Comparison of ENCODE assay signal across 19 cellular contexts in the genomic region with DNA sequence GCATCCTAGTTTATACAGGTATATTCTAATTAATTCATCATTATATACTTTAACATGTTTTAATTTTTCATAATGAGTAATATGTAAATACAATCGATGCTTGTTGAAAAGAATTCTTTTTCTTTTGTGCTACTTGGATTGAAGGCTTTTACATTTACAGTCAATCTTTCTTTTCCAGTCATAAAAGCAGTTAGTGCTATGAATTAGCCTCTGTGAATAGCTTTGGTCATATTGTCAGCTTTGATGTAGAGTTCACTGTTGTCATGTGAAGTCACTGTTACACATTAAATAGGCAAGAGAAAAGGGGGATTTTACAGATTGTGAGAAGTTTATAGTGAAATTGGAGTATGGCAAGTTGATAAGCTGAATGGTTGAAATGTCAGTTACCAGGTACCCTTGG.
DNase-seq lines count a peak whose midpoint lies in the region; ATAC-seq, FAIRE-seq and TF ChIP-seq lines count a peak whose summit lies in the region.
"Had no signal": no experiment of that assay in that cellular context is flagged by ENCODE, and none has a peak within 500 bp of the region (broad histone marks: within the 10 kb centered on the region; RNA-seq: fewer than 3 reads in every experiment).

No MANE protein-coding gene starts in this region.

- TF ChIP-seq POLR2A in breast epithelium (IDR thresholded peaks at IDR 0.05) (no peak), GM12892 (IDR thresholded peaks at IDR 0.05; ENCODE audit: low read depth, low read length) (no peak)

- H4K20me1 ChIP-seq in neural progenitor cell (ENCODE audit: low read depth) = no peaks in the 10 kb centered on the region

- H3K36me3 Mint-ChIP-seq in MCF 10A (ENCODE audit: insufficient read depth, unreplicated experiment) = peaks cover 17% of the 10 kb centered on the region
- H3K36me3 Mint-ChIP-seq in activated naive CD8-positive, alpha-beta T cell treated with anti-CD3 and anti-CD28 coated beads, Interleukin-2, amount 50 U/mL, for 24 hours (ENCODE audit: low read depth) = peaks cover 54% of the 10 kb centered on the region
- H3K36me3 Mint-ChIP-seq in neural progenitor cell = peaks cover 24% of the 10 kb centered on the region
- H3K36me3 Mint-ChIP-seq: CD4-positive, CD25-positive, alpha-beta regulatory T cell had no signal

- no peak overlapping the region for H3K27ac Mint-ChIP-seq in MCF 10A (ENCODE audit: low read depth, unreplicated experiment)
- H3K27ac Mint-ChIP-seq in activated naive CD8-positive, alpha-beta T cell treated with anti-CD3 and anti-CD28 coated beads, Interleukin-2, amount 50 U/mL, for 24 hours = peak overlapping the region; percentile 40
- peak overlapping the region; percentile 55 for H3K27ac Mint-ChIP-seq in neural progenitor cell
- H3K27ac Mint-ChIP-seq: GM23338 had no signal

- H3K27me3 Mint-ChIP-seq in MCF 10A (ENCODE audit: insufficient read depth, unreplicated experiment) (no peaks in the 10 kb centered on the region), neural progenitor cell (ENCODE audit: insufficient read depth, low read depth) (no peaks in the 10 kb centered on the region)
- H3K27me3 Mint-ChIP-seq in activated naive CD8-positive, alpha-beta T cell treated with anti-CD3 and anti-CD28 coated beads, Interleukin-2, amount 50 U/mL, for 24 hours = no peaks in the 10 kb centered on the region
- H3K27me3 Mint-ChIP-seq: CD4-positive, CD25-positive, alpha-beta regulatory T cell had no signal

- H3K4me3 ChIP-seq in breast epithelium (no peak overlapping the region), neural progenitor cell (no peak overlapping the region), mucosa of descending colon (no peak overlapping the region)
- H3K4me3 ChIP-seq: GM23338, K562 had no signal

- DNase-seq in MCF 10A (ENCODE audit: unreplicated experiment) (no peak), breast epithelium (ENCODE audit: low spot score in 2 of 2) (no peak), GM12892 (ENCODE audit: insufficient read length) (no peak), neural progenitor cell (ENCODE audit: low spot score) (no peak), NCI-H1092 (lab: John Stamatoyannopoulos, UW) (no peak), mucosa of descending colon (no peak)
- no peak for DNase-seq in activated naive CD8-positive, alpha-beta T cell treated with anti-CD3 and anti-CD28 coated beads, Interleukin-2, amount 50 U/mL, for 24 hours
- DNase-seq: ACHN; CD4-positive, CD25-positive, alpha-beta regulatory T cell; DMS79 treated with DMSO at 0.1 percent for 48 hours; GDM1; NCI-H1048; NCI-H345; PC-3 had no signal

- H3K27ac ChIP-seq in breast epithelium (no peak overlapping the region), neural progenitor cell (no peak overlapping the region)

- POLR2A ChIA-PET in MCF 10A (lab: Yijun Ruan, JAX) = interaction anchor here (0.9 to 6.9 kb wide), 2 partner anchors 72 to 141 kb away, joined by 3 to 89 read pairs; a partner anchor contains a TSS

- no peak overlapping the region for H3K9ac ChIP-seq in neural progenitor cell

- no peaks in the 10 kb centered on the region for H3K4me1 ChIP-seq in breast epithelium
- H3K4me1 ChIP-seq in neural progenitor cell = peaks cover 17% of the 10 kb centered on the region
- H3K4me1 ChIP-seq in mucosa of descending colon (ENCODE audit: low read depth) = peaks cover 14% of the 10 kb centered on the region

- H3K36me3 ChIP-seq in breast epithelium (no peaks in the 10 kb centered on the region), neural progenitor cell (no peaks in the 10 kb centered on the region), mucosa of descending colon (ENCODE audit: low read depth) (no peaks in the 10 kb centered on the region)

- no TSS peak for BruUV-seq in MCF 10A (replicated peaks; lab: Mats Ljungman, UMichigan)

- H3K4me1 Mint-ChIP-seq in MCF 10A (ENCODE audit: insufficient read depth, unreplicated experiment) (peaks cover 30% of the 10 kb centered on the region), neural progenitor cell (peaks cover 51% of the 10 kb centered on the region)
- peaks cover 73% of the 10 kb centered on the region for H3K4me1 Mint-ChIP-seq in activated naive CD8-positive, alpha-beta T cell treated with anti-CD3 and anti-CD28 coated beads, Interleukin-2, amount 50 U/mL, for 24 hours

- ATAC-seq in activated naive CD8-positive, alpha-beta T cell treated with anti-CD3 and anti-CD28 coated beads, Interleukin-2, amount 50 U/mL, for 24 hours = no peak
- ATAC-seq in mucosa of descending colon = no peak
- ATAC-seq: GM23338, K562, PC-3, Right ventricle myocardium inferior had no signal

- intact Hi-C loops in MCF 10A (cut with micrococcal nuclease) = no loop called here
- intact Hi-C loops in breast epithelium (cut with DNase I; ENCODE audit: low total_unique reads) = loop anchor here (10.0 kb wide), 1 partner anchor 141 kb away; a partner anchor contains a TSS
- intact Hi-C loops in mucosa of descending colon (cut with DNase I, micrococcal nuclease) = loop anchor here (5.0 to 10.0 kb wide), 3 partner anchors 69 to 364 kb away; no protein-coding TSS in a partner anchor

- FAIRE-seq in GM12892 (lab: Jason Lieb, UNC) = peak; percentile 14
- FAIRE-seq: D721Med, HTR-8/SVneo, K562 had no signal

- no peaks in the 10 kb centered on the region for H3K27me3 ChIP-seq in breast epithelium
- H3K27me3 ChIP-seq in neural progenitor cell = no peaks in the 10 kb centered on the region

- no peaks in the 10 kb centered on the region for H3K9me3 Mint-ChIP-seq in MCF 10A (ENCODE audit: unreplicated experiment)
- H3K9me3 Mint-ChIP-seq in activated naive CD8-positive, alpha-beta T cell treated with anti-CD3 and anti-CD28 coated beads, Interleukin-2, amount 50 U/mL, for 24 hours = peaks cover 4% of the 10 kb centered on the region
- H3K9me3 Mint-ChIP-seq in neural progenitor cell = peaks cover 19% of the 10 kb centered on the region
- H3K9me3 Mint-ChIP-seq: CD4-positive, CD25-positive, alpha-beta regulatory T cell; GM23338 had no signal

- TF ChIP-seq CTCF in MCF 10A (IDR thresholded peaks at IDR 0.05; ENCODE audit: unreplicated experiment) = no peak
- no peak for TF ChIP-seq CTCF in breast epithelium (IDR thresholded peaks at IDR 0.05)
- no peak for TF ChIP-seq CTCF in neural progenitor cell (IDR thresholded peaks at IDR 0.05)
- no peak for TF ChIP-seq CTCF in mucosa of descending colon (IDR thresholded peaks at IDR 0.05)

- H3K79me2 ChIP-seq in neural progenitor cell (ENCODE audit: low read depth) = no peaks in the 10 kb centered on the region

- peaks cover 8% of the 10 kb centered on the region for H3F3A ChIP-seq in neural progenitor cell (ENCODE audit: low read depth)

- no peak overlapping the region for H3K4me2 ChIP-seq in neural progenitor cell
- H3K4me2 ChIP-seq: GM23338 had no signal

- CTCF ChIA-PET in MCF 10A (lab: Yijun Ruan, JAX) = interaction anchor here (0.5 to 4.1 kb wide), 7 partner anchors 56 to 168 kb away, joined by 3 to 22 read pairs (median 4); no protein-coding TSS in a partner anchor

- no peak overlapping the region for H2AFZ ChIP-seq in neural progenitor cell (replicated peaks)
- H2AFZ ChIP-seq: GM23338 had no signal

- H3K9me3 ChIP-seq in breast epithelium (no peaks in the 10 kb centered on the region), neural progenitor cell (ENCODE audit: low read depth) (no peaks in the 10 kb centered on the region), mucosa of descending colon (no peaks in the 10 kb centered on the region)

- H3K4me3 Mint-ChIP-seq in MCF 10A (ENCODE audit: unreplicated experiment) (peak overlapping the region; percentile 19), neural progenitor cell (no peak overlapping the region)
- H3K4me3 Mint-ChIP-seq in activated naive CD8-positive, alpha-beta T cell treated with anti-CD3 and anti-CD28 coated beads, Interleukin-2, amount 50 U/mL, for 24 hours = no peak overlapping the region
- H3K4me3 Mint-ChIP-seq: CD4-positive, CD25-positive, alpha-beta regulatory T cell; GM23338 had no signal
